In the genomic region with DNA sequence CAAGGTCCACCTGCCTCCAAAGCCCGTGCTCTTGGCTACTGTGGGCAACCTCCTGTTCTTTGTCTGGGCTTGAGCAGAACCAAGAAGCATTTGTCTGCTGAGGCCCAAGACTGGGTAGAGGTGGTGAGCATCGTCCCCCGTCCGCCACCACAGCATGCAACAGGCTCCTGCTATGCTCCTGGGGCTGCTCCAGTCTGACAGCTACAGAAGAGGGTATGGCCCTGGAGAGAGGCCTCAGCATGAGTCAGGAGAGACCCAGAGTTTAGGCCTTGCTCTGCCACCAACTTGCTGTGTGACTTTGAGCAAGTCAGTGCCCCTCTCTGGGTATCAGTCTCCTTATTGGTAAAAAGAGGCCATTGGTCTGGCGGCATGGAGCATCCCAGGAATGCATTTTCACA, we compare ENCODE assay signal across 23 cellular contexts.
"Had no signal": no experiment of that assay in that cellular context is flagged by ENCODE, and none has a peak within 500 bp of the region (broad histone marks: within the 10 kb centered on the region; RNA-seq: fewer than 3 reads in every experiment).

No MANE protein-coding gene starts in this region.

- H3K27me3 ChIP-seq: body of pancreas had no signal

- H3K4me3 ChIP-seq: body of pancreas, skin epidermis had no signal

- DNase-seq: activated CD4-positive, alpha-beta memory T cell treated with anti-CD3 and anti-CD28 coated beads, Interleukin-2, amount 10 ng/mL, durations not matched to agents 7 days and 5 days; activated CD4-positive, alpha-beta T cell treated with anti-CD3 and anti-CD28 coated beads for 48 hours; activated CD4-positive, CD25-positive, alpha-beta regulatory T cell; activated CD8-positive, alpha-beta memory T cell treated with anti-CD3 and anti-CD28 coated beads, Interleukin-2, amount 10 ng/mL, durations not matched to agents 7 days and 5 days; activated naive CD4-positive, alpha-beta T cell treated with Interleukin-2 at 50 U/mL for 16 hours; activated naive CD8-positive, alpha-beta T cell treated with anti-CD3 and anti-CD28 coated beads, Interleukin-2, amount 10 ng/mL, durations not matched to agents 7 days and 5 days; amygdala; body of pancreas; dermis blood vessel endothelial cell; effector memory CD8-positive, alpha-beta T cell; foreskin keratinocyte; glutamatergic neuron; hypothalamus; kidney glomerular epithelial cell; natural killer cell; nucleus accumbens; stimulated activated CD4-positive, alpha-beta T cell treated with anti-CD3 and anti-CD28 coated beads, Interleukin-4, amount 100 ng/mL, for 1 hour; stimulated activated naive CD8-positive, alpha-beta T cell treated with anti-CD3 and anti-CD28 coated beads, Interleukin-15, amount 100 ng/mL, for 72 hours; T-cell; T-helper 9 cell had no signal

- H3K27ac ChIP-seq: body of pancreas, foreskin keratinocyte had no signal

- ATAC-seq: activated CD8-positive, alpha-beta memory T cell treated with anti-CD3 and anti-CD28 coated beads, Interleukin-2, amount 10 ng/mL, durations not matched to agents 7 days and 5 days; activated T-helper 17 cell treated with anti-CD3 and anti-CD28 coated beads, Interleukin-2, amount 50 U/mL, for 72 hours; body of pancreas; effector memory CD8-positive, alpha-beta T cell; foreskin keratinocyte; natural killer cell; SK-N-SH treated with all-trans-retinoic acid at 6 μM for 48 hours; stimulated activated naive CD8-positive, alpha-beta T cell treated with anti-CD3 and anti-CD28 coated beads, Interleukin-15, amount 100 ng/mL, for 72 hours; T-cell had no signal

- H3K9me3 ChIP-seq: body of pancreas had no signal

- H3K4me1 ChIP-seq: body of pancreas had no signal
